ENCODE assay signal across 8 cellular contexts in the genomic region with DNA sequence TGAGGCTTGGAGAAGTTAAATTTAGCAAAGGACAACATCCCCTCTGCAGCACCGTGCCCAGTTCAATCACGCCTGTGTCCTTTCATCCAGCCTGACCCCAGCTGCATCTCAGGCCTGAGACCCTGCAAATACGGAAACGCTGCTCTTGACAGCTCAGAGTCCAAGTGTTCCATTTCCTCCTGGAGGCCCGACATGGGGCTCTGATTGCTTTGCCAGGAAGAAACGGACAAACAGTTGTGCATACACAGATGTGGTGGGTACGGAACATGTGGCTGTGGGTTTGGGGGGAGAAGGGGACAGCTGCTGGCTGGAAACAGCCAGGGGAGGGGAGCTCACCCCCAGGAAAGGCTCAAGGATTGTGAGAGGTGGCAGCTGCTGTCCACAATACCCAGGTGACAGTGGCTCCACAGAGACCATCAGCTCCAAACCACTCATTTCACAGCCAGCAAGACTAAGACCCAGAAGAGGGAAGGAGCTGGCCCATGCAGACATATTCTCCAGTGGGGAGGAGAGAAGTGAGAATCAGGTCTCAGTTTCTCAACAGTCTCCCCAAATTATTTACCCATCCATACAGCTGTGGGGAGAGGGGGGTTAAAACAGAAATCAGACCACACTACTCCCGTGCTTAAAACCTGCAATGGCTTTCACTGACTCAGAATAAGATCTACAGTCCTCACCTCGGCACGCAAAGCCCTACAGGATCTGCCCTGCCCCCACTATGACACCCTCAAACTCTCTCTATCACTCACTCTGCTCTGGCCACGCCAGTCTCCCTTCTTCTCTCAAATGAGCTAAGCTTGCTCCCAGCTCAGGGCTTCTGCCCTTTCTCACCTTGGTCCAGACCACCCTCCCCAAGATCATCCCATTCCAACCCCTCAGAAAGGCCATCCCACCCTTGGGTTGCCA.
DNase-seq lines count a peak whose midpoint lies in the region; ATAC-seq and TF ChIP-seq lines count a peak whose summit lies in the region.

No MANE protein-coding gene starts in this region.

- H2AFZ ChIP-seq in smooth muscle cell (ENCODE audit: low read depth), result no peak overlapping the region

- no peak overlapping the region for H3K4me3 ChIP-seq in CD8-positive, alpha-beta memory T cell (ENCODE audit: low read length)
- H3K4me3 ChIP-seq in HL-60 (replicated peaks; ENCODE audit: insufficient read depth, low read length), result no peak overlapping the region
- H3K4me3 ChIP-seq in smooth muscle cell, result no peak overlapping the region
- no peak overlapping the region for H3K4me3 ChIP-seq in testis

- H3K36me3 ChIP-seq in CD8-positive, alpha-beta memory T cell (ENCODE audit: insufficient read depth, low read length), result peaks cover 24% of the 10 kb centered on the region
- H3K36me3 ChIP-seq in smooth muscle cell (ENCODE audit: low read depth), result no peaks in the 10 kb centered on the region
- H3K36me3 ChIP-seq in testis (ENCODE audit: low read depth, missing control alignments), result no peaks in the 10 kb centered on the region

- H3K27me3 ChIP-seq in CD8-positive, alpha-beta memory T cell (ENCODE audit: insufficient read depth, low read length, poor library complexity, severe bottlenecking), result no peaks in the 10 kb centered on the region
- H3K27me3 ChIP-seq in HL-60 (ENCODE audit: insufficient read depth, poor library complexity, severe bottlenecking) (no peaks in the 10 kb centered on the region), smooth muscle cell (ENCODE audit: low read depth) (no peaks in the 10 kb centered on the region), testis (no peaks in the 10 kb centered on the region)

- H3K4me3 Mint-ChIP-seq in CD8-positive, alpha-beta memory T cell, result peak overlapping the region; percentile 43 to 84 (median 62)

- peaks cover 66 to 87% (median 68%) of the 10 kb centered on the region in 3 donors for H3K4me1 Mint-ChIP-seq in CD8-positive, alpha-beta memory T cell

- POLR2A ChIA-PET in CD8-positive, alpha-beta memory T cell (lab: Charles Lee), result interaction anchor here (0.6 to 0.7 kb wide), 2 partner anchors 15 to 26 kb away, joined by 3 read pairs; no protein-coding TSS in a partner anchor

- no peak for TF ChIP-seq CTCF in HL-60 (IDR thresholded peaks at IDR 0.05; ENCODE audit: insufficient read depth, low read length)
- no peak for TF ChIP-seq CTCF in smooth muscle cell (IDR thresholded peaks at IDR 0.05; ENCODE audit: borderline replicate concordance, insufficient read depth, poor library complexity, severe bottlenecking)
- no peak for TF ChIP-seq CTCF in testis (IDR thresholded peaks at IDR 0.05)

- peak in 2 of 5 donors; percentile 43 to 73 for DNase-seq in CD8-positive, alpha-beta memory T cell
- DNase-seq in HL-60 (ENCODE audit: low read depth in 1 of 2, low spot score in 1 of 2) (peak in 1 of 2 experiments; percentile 75), caudate nucleus (lab: John Stamatoyannopoulos, UW) (peak in 3 of 61 donors; percentile 20 to 31 (median 25)), 8988T (no peak), smooth muscle cell (lab: John Stamatoyannopoulos, UW; ENCODE audit: unreplicated experiment) (no peak), testis (no peak)
- DNase-seq in stimulated activated CD4-positive, alpha-beta T cell treated with anti-CD3 and anti-CD28 coated beads, TNF-alpha, amount 100 ng/mL, for 24 hours (ENCODE audit: low read depth in 3 of 3), result peak; percentile 22 to 71 (median 54)

- H3K4me2 ChIP-seq in smooth muscle cell, result no peak overlapping the region

- H3K9me3 Mint-ChIP-seq in CD8-positive, alpha-beta memory T cell, result peaks cover 0 to 1% (median 0%) of the 10 kb centered on the region in 5 donors

- no peaks in the 10 kb centered on the region for H3K79me2 ChIP-seq in smooth muscle cell (ENCODE audit: low read depth)

- TF ChIP-seq POLR2A in testis (IDR thresholded peaks at IDR 0.05), result no peak

- peaks cover 46% of the 10 kb centered on the region for H3K4me1 ChIP-seq in CD8-positive, alpha-beta memory T cell (ENCODE audit: insufficient read depth, low read length)
- H3K4me1 ChIP-seq in smooth muscle cell (ENCODE audit: low read depth) (no peaks in the 10 kb centered on the region), testis (peaks cover 3% of the 10 kb centered on the region)

- H3K9me3 ChIP-seq in CD8-positive, alpha-beta memory T cell (ENCODE audit: low read length), result no peaks in the 10 kb centered on the region
- H3K9me3 ChIP-seq in smooth muscle cell (replicated peaks; ENCODE audit: low read depth) (no peaks in the 10 kb centered on the region), testis (no peaks in the 10 kb centered on the region)

- no peaks in the 10 kb centered on the region for H3F3A ChIP-seq in smooth muscle cell (ENCODE audit: low read depth)

- 76% methylated on average over 11 of the region's 11 CpGs for WGBS in smooth muscle cell (ENCODE audit: low lambda C conversion rate)
- WGBS in testis, 2 donors, result 62 to 63% methylated on average over 11 of the region's 11 CpGs

- H3K27ac Mint-ChIP-seq in CD8-positive, alpha-beta memory T cell, result peak overlapping the region; percentile 83 to 97 (median 89)

- no peak overlapping the region for H3K9ac ChIP-seq in smooth muscle cell (ENCODE audit: low read depth)

- ATAC-seq in GM21360 (IDR thresholded peaks at IDR 0.05; ENCODE audit: unreplicated experiment), result peak; percentile 70

- no peaks in the 10 kb centered on the region for H4K20me1 ChIP-seq in smooth muscle cell (ENCODE audit: low read depth)

- CTCF ChIA-PET in CD8-positive, alpha-beta memory T cell (lab: Charles Lee), result interaction anchor here (0.9 to 1.8 kb wide), 4 partner anchors 8 to 166 kb away, joined by 3 to 4 read pairs (median 4); no protein-coding TSS in a partner anchor

- intact Hi-C loops in testis (cut with DNase I; ENCODE audit: low total_unique reads), result no loop called here

- peaks cover 0 to 4% of the 10 kb centered on the region in 2 donors for H3K27me3 Mint-ChIP-seq in CD8-positive, alpha-beta memory T cell

- no peak overlapping the region for H3K27ac ChIP-seq in CD8-positive, alpha-beta memory T cell (ENCODE audit: low read depth, low read length)
- H3K27ac ChIP-seq in HL-60 (replicated peaks), result peak overlapping the region; percentile 54
- H3K27ac ChIP-seq in caudate nucleus (ENCODE audit: low read depth, low read length), result peak overlapping the region; percentile 83
- no peak overlapping the region for H3K27ac ChIP-seq in smooth muscle cell (ENCODE audit: low read depth)
- no peak overlapping the region for H3K27ac ChIP-seq in testis

- peaks cover 1 to 79% (median 25%) of the 10 kb centered on the region in 3 donors for H3K36me3 Mint-ChIP-seq in CD8-positive, alpha-beta memory T cell

Comparison
In these comparisons a context has a peak if more than half of its experiments do, and no peak if none do; other contexts are left out.
1. DNase-seq: peak in stimulated activated CD4-positive, alpha-beta T cell treated with anti-CD3 and anti-CD28 coated beads, TNF-alpha, amount 100 ng/mL, for 24 hours (3 of 3); none in 8988T (single experiment), smooth muscle cell (single experiment) and testis (single experiment).
2. H3K27ac ChIP-seq: peak in HL-60 (single experiment) and caudate nucleus (single experiment); none in CD8-positive, alpha-beta memory T cell (single experiment), smooth muscle cell (single experiment) and testis (0 of 2).